ENCODE assay signal across 1 cellular context in genomic region chr14:95686935-95687334, GRCh38.
TF ChIP-seq lines count a peak whose summit lies in the region.

No MANE protein-coding gene starts in this region.

TF ChIP-seq in H1, 55 proteins besides CTCF, POLR2A, EP300 and RAD21:
- TF ChIP-seq NRF1 (IDR thresholded peaks at IDR 0.05; ENCODE audit: low read depth, low read length) (no peak), CTBP2 (IDR thresholded peaks at IDR 0.05; ENCODE audit: borderline replicate concordance, insufficient read depth, insufficient read length, low read length) (no peak), SIRT6 (IDR thresholded peaks at IDR 0.05; ENCODE audit: low read length) (no peak), CHD7 (IDR thresholded peaks at IDR 0.05; ENCODE audit: insufficient replicate concordance, low read length) (no peak), BACH1 (IDR thresholded peaks at IDR 0.05; ENCODE audit: low read length) (no peak), JUN (IDR thresholded peaks at IDR 0.05; ENCODE audit: low read depth, low read length) (no peak), CREB1 (IDR thresholded peaks at IDR 0.05) (no peak)
